ENCODE assay signal across 31 cellular contexts in the genomic region with DNA sequence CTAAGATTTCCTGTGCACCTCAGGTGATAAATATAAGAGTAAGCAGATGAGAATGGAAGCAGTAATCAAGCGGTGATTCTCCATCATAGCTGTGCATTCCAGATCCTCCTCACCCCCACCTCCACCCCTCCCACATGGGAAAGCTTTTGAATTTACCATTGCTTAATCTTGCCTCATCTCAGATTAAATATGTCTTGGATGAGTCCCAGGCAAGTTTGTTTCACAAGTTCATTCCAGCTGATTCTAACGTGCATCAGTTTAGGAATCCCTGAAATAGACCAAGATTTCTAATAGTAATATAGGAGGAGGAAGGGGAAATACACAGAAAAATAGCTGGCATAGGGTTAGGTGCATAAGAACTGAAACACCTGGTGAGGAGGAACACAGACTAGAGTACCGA.
"Had no signal": no experiment of that assay in that cellular context is flagged by ENCODE, and none has a peak within 500 bp of the region (broad histone marks: within the 10 kb centered on the region; RNA-seq: fewer than 3 reads in every experiment).

No MANE protein-coding gene starts in this region.

- H3K27me3 ChIP-seq: body of pancreas, brain microvascular endothelial cell, breast epithelium had no signal

- H3K36me3 ChIP-seq: brain microvascular endothelial cell, breast epithelium, WERI-Rb-1 had no signal

- H3K4me1 ChIP-seq: body of pancreas, breast epithelium had no signal

- H3K4me3 ChIP-seq: body of pancreas, breast epithelium had no signal

- H3K27ac ChIP-seq: body of pancreas, brain microvascular endothelial cell, breast epithelium, WERI-Rb-1 had no signal

- DNase-seq: activated CD4-positive, alpha-beta memory T cell treated with anti-CD3 and anti-CD28 coated beads, Interleukin-2, amount 10 ng/mL, durations not matched to agents 7 days and 5 days; activated CD4-positive, alpha-beta T cell treated with anti-CD3 and anti-CD28 coated beads for 1 hour; activated CD4-positive, alpha-beta T cell treated with anti-CD3 and anti-CD28 coated beads for 36 hours; activated CD4-positive, alpha-beta T cell treated with anti-CD3 and anti-CD28 coated beads for 48 hours; activated CD4-positive, alpha-beta T cell treated with anti-CD3 and anti-CD28 coated beads, Interleukin-2, amount 10 ng/mL, durations not matched to agents 7 days and 5 days; activated CD4-positive, alpha-beta T cell treated with anti-CD3 and anti-CD28 coated beads, Interleukin-2, amount 50 U/mL, for 48 hours; activated CD4-positive, CD25-positive, alpha-beta regulatory T cell; activated CD8-positive, alpha-beta memory T cell treated with anti-CD3 and anti-CD28 coated beads for 24 hours; activated CD8-positive, alpha-beta memory T cell treated with anti-CD3 and anti-CD28 coated beads, Interleukin-2, amount 10 ng/mL, durations not matched to agents 7 days and 5 days; activated CD8-positive, alpha-beta memory T cell treated with anti-CD3 and anti-CD28 coated beads, Interleukin-2, amount 50 U/mL, for 48 hours; activated CD8-positive, alpha-beta T cell treated with anti-CD3 and anti-CD28 coated beads, Interleukin-2, amount 10 ng/mL, durations not matched to agents 7 days and 5 days; activated effector memory CD4-positive, alpha-beta T cell treated with Interleukin-2 at 50 U/mL for 16 hours; activated gamma-delta T cell; activated naive CD4-positive, alpha-beta T cell treated with anti-CD3 and anti-CD28 coated beads, Interleukin-2, amount 10 ng/mL, durations not matched to agents 7 days and 5 days; activated naive CD4-positive, alpha-beta T cell treated with Interleukin-2 at 50 U/mL for 16 hours; activated naive CD8-positive, alpha-beta T cell treated with anti-CD3 and anti-CD28 coated beads, Interleukin-2, amount 10 ng/mL, durations not matched to agents 7 days and 5 days; activated naive CD8-positive, alpha-beta T cell treated with anti-CD3 and anti-CD28 coated beads, Interleukin-2, amount 50 U/mL, for 24 hours; activated T-cell treated with anti-CD3 and anti-CD28 coated beads, Interleukin-2, amount 50 U/mL, for 24 hours; activated T-cell treated with anti-CD3 and anti-CD28 coated beads, Interleukin-2, amount 50 U/mL, for 48 hours; amniotic stem cell; aorta; body of pancreas; brain microvascular endothelial cell; central memory CD4-positive, alpha-beta T cell; T-helper 1 cell; T-helper 2 cell; T-helper 9 cell; WERI-Rb-1 had no signal

- ATAC-seq: activated CD4-positive, alpha-beta T cell treated with anti-CD3 and anti-CD28 coated beads for 36 hours; activated CD4-positive, CD25-positive, alpha-beta regulatory T cell treated with anti-CD3 and anti-CD28 coated beads, Interleukin-2, amount 50 U/mL, for 24 hours; activated CD8-positive, alpha-beta memory T cell treated with anti-CD3 and anti-CD28 coated beads, Interleukin-2, amount 10 ng/mL, durations not matched to agents 7 days and 5 days; activated CD8-positive, alpha-beta T cell treated with anti-CD3 and anti-CD28 coated beads, Interleukin-2, amount 10 ng/mL, durations not matched to agents 7 days and 5 days; activated naive CD8-positive, alpha-beta T cell treated with anti-CD3 and anti-CD28 coated beads, Interleukin-2, amount 50 U/mL, for 24 hours; body of pancreas; WTC11 had no signal
